ENCODE assay signal across 1 cellular context in the genomic region with DNA sequence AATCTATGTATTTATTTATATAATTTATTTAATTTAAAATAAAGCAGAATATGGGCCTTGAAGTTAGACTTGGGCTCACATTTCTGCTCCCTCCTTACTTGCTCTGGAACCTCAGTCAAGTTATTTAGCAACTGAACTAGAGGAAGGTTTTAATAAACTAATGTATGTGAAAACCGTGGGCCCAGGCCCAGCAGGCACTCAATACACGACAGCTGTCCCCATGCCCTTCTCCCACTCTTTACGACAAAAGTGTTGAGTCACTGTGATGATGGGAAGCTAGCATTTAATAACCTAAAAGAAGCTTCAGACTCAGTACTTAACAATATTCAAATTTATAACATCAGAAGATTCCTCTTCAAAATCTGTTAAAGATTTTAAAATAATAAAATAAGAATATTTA.
TF ChIP-seq lines count a peak whose summit lies in the region.

No MANE protein-coding gene starts in this region.

TF ChIP-seq in IMR-90, 13 proteins besides CTCF, POLR2A, EP300 and RAD21:
- TF ChIP-seq SMC3 (IDR thresholded peaks at IDR 0.05; ENCODE audit: low read depth, low read length) (no peak), NFE2L2 (IDR thresholded peaks at IDR 0.05; ENCODE audit: low read depth, low read length) (0 out of 2 replicates have a peak, but pooled peaks have one; percentile 25), USF2 (IDR thresholded peaks at IDR 0.05; ENCODE audit: low read depth, low read length) (no peak)
